ENCODE assay signal across 17 cellular contexts in genomic region chr15:41487376-41487775, GRCh38. TPM values are rescaled to one million over a fixed set of nuclear protein-coding genes. Genes with fewer than 3 reads are reported as not detected.
"Had no signal": no experiment of that assay in that cellular context is flagged by ENCODE, and none has a peak within 500 bp of the region (broad histone marks: within the 10 kb centered on the region; RNA-seq: fewer than 3 reads in every experiment).

No MANE protein-coding gene starts in this region.

- H3K9me3 Mint-ChIP-seq: activated T-cell treated with anti-CD3 and anti-CD28 coated beads, Interleukin-2, amount 50 U/mL, for 4 hours; nephron had no signal

- H3K27me3 Mint-ChIP-seq: T-helper 17 cell had no signal

- H3K4me3 Mint-ChIP-seq: nephron had no signal

- H3K36me3 ChIP-seq: colonic mucosa, thoracic aorta had no signal

- DNase-seq: activated CD4-positive, alpha-beta T cell treated with anti-CD3 and anti-CD28 coated beads, Interleukin-2, amount 50 U/mL, for 1 hour; activated CD4-positive, CD25-positive, alpha-beta regulatory T cell; activated T-cell treated with anti-CD3 and anti-CD28 coated beads, Interleukin-2, amount 50 U/mL, for 4 hours; colonic mucosa; effector CD8-positive, alpha-beta T cell; gastrocnemius medialis; stimulated activated CD4-positive, alpha-beta T cell treated with anti-CD3 and anti-CD28 coated beads, Interleukin-2, amount 100 ng/mL, for 48 hours; stomach; T-helper 17 cell had no signal

- H3K27ac Mint-ChIP-seq: nephron, T-helper 17 cell had no signal

- H3K4me3 ChIP-seq: cardiac muscle cell, colonic mucosa, gastrocnemius medialis, lung, stomach, thoracic aorta had no signal

- H3K9me3 ChIP-seq: colonic mucosa, gastrocnemius medialis, stomach, thoracic aorta had no signal

- H3K27me3 ChIP-seq: colonic mucosa had no signal

- FAIRE-seq: kidney had no signal

- ATAC-seq: gastrocnemius medialis, SK-N-SH treated with all-trans-retinoic acid at 6 μM for 48 hours, T-helper 17 cell had no signal

- H3K27ac ChIP-seq: cardiac muscle cell, colonic mucosa, epithelial cell of prostate, gastrocnemius medialis, stomach, thoracic aorta had no signal

RNA-seq across cellular contexts. Expression of gene ITPKA, which starts 6.3 kb away (rescaled TPM):
- total RNA-seq: osteocyte had no signal
